ENCODE assay signal across 1 cellular context in genomic region chr2:216064014-216064630, GRCh38.
TF ChIP-seq lines count a peak whose summit lies in the region.

No MANE protein-coding gene starts in this region.

TF ChIP-seq in HepG2, 621 proteins besides CTCF, POLR2A, EP300 and RAD21:
- no peak for TF ChIP-seq ZNF430 (CRISPR knock-in tag; IDR thresholded peaks at IDR 0.05)
- TF ChIP-seq STAG1 (CRISPR knock-in tag; IDR thresholded peaks at IDR 0.05): peak; percentile 72
TF ChIP-seq in HepG2: peak in this region for 1.
